Comparison of ENCODE assay signal across 1 cellular context in the genomic region with DNA sequence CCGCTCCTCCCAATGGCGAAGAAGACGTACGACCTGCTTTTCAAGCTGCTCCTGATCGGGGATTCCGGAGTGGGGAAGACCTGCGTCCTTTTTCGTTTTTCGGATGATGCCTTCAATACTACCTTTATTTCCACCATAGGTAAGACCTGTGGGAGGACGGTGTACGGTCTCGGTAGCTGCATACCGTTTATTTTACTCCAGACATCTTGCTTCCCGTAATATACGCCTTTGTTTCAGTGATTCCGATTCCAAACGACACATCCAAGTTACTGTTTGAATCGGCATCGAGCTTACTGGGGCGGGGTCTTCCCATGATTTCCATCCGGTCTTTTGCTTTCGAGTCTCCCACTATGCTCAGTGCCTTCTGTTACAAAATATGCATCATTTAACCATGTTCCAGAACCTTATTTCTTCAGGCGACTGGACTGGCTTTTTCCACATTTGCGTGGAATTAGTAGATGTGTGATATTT.
TF ChIP-seq lines count a peak whose summit lies in the region.

No MANE protein-coding gene starts in this region.

TF ChIP-seq in GM12878, 131 proteins besides CTCF, POLR2A, EP300 and RAD21:
- TF ChIP-seq MTA2 (IDR thresholded peaks at IDR 0.05; ENCODE audit: low read depth) = no peak
- no peak for TF ChIP-seq ZNF384 (IDR thresholded peaks at IDR 0.05; ENCODE audit: borderline replicate concordance, low read depth, low read length)
- TF ChIP-seq, protein P1, sequence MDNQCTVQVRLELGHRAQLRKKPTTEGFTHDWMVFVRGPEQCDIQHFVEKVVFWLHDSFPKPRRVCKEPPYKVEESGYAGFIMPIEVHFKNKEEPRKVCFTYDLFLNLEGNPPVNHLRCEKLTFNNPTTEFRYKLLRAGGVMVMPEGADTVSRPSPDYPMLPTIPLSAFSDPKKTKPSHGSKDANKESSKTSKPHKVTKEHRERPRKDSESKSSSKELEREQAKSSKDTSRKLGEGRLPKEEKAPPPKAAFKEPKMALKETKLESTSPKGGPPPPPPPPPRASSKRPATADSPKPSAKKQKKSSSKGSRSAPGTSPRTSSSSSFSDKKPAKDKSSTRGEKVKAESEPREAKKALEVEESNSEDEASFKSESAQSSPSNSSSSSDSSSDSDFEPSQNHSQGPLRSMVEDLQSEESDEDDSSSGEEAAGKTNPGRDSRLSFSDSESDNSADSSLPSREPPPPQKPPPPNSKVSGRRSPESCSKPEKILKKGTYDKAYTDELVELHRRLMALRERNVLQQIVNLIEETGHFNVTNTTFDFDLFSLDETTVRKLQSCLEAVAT (IDR thresholded peaks at IDR 0.05) = 0 out of 2 replicates have a peak, but pooled peaks have one; percentile 10
- TF ChIP-seq EZH2 (IDR thresholded peaks at IDR 0.05; ENCODE audit: borderline replicate concordance, control insufficient read depth, low read depth, low read length) = no peak
- TF ChIP-seq WRNIP1 (IDR thresholded peaks at IDR 0.05; ENCODE audit: borderline replicate concordance, low read depth, low read length) = 0 out of 2 replicates have a peak, but pooled peaks have one; percentile 12
- peak; percentile 28; the same call in 1 of the 2 replicates for TF ChIP-seq MXI1 (IDR thresholded peaks at IDR 0.05; ENCODE audit: low read depth, low read length)
- no peak for TF ChIP-seq PAX8 (IDR thresholded peaks at IDR 0.05)
- TF ChIP-seq SPI1 (IDR thresholded peaks at IDR 0.05; ENCODE audit: borderline replicate concordance, insufficient read depth, low read depth, low read length) = no peak
- TF ChIP-seq, protein P2, sequence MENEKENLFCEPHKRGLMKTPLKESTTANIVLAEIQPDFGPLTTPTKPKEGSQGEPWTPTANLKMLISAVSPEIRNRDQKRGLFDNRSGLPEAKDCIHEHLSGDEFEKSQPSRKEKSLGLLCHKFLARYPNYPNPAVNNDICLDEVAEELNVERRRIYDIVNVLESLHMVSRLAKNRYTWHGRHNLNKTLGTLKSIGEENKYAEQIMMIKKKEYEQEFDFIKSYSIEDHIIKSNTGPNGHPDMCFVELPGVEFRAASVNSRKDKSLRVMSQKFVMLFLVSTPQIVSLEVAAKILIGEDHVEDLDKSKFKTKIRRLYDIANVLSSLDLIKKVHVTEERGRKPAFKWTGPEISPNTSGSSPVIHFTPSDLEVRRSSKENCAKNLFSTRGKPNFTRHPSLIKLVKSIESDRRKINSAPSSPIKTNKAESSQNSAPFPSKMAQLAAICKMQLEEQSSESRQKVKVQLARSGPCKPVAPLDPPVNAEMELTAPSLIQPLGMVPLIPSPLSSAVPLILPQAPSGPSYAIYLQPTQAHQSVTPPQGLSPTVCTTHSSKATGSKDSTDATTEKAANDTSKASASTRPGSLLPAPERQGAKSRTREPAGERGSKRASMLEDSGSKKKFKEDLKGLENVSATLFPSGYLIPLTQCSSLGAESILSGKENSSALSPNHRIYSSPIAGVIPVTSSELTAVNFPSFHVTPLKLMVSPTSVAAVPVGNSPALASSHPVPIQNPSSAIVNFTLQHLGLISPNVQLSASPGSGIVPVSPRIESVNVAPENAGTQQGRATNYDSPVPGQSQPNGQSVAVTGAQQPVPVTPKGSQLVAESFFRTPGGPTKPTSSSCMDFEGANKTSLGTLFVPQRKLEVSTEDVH (IDR thresholded peaks at IDR 0.05; ENCODE audit: low read depth, partially characterized antibody) = no peak
- TF ChIP-seq, protein P3, sequence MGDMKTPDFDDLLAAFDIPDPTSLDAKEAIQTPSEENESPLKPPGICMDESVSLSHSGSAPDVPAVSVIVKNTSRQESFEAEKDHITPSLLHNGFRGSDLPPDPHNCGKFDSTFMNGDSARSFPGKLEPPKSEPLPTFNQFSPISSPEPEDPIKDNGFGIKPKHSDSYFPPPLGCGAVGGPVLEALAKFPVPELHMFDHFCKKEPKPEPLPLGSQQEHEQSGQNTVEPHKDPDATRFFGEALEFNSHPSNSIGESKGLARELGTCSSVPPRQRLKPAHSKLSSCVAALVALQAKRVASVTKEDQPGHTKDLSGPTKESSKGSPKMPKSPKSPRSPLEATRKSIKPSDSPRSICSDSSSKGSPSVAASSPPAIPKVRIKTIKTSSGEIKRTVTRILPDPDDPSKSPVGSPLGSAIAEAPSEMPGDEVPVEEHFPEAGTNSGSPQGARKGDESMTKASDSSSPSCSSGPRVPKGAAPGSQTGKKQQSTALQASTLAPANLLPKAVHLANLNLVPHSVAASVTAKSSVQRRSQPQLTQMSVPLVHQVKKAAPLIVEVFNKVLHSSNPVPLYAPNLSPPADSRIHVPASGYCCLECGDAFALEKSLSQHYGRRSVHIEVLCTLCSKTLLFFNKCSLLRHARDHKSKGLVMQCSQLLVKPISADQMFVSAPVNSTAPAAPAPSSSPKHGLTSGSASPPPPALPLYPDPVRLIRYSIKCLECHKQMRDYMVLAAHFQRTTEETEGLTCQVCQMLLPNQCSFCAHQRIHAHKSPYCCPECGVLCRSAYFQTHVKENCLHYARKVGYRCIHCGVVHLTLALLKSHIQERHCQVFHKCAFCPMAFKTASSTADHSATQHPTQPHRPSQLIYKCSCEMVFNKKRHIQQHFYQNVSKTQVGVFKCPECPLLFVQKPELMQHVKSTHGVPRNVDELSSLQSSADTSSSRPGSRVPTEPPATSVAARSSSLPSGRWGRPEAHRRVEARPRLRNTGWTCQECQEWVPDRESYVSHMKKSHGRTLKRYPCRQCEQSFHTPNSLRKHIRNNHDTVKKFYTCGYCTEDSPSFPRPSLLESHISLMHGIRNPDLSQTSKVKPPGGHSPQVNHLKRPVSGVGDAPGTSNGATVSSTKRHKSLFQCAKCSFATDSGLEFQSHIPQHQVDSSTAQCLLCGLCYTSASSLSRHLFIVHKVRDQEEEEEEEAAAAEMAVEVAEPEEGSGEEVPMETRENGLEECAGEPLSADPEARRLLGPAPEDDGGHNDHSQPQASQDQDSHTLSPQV (IDR thresholded peaks at IDR 0.05) = no peak
TF ChIP-seq in GM12878: peak in this region for 3.
